ENCODE assay signal across 4 cellular contexts in genomic region chr5:167773902-167774301, GRCh38.
"Had no signal": no experiment of that assay in that cellular context is flagged by ENCODE, and none has a peak within 500 bp of the region (broad histone marks: within the 10 kb centered on the region; RNA-seq: fewer than 3 reads in every experiment).

No MANE protein-coding gene starts in this region.

- DNase-seq: GM23248, GOT3, H7, HFFc6 had no signal
